In the genomic region with DNA sequence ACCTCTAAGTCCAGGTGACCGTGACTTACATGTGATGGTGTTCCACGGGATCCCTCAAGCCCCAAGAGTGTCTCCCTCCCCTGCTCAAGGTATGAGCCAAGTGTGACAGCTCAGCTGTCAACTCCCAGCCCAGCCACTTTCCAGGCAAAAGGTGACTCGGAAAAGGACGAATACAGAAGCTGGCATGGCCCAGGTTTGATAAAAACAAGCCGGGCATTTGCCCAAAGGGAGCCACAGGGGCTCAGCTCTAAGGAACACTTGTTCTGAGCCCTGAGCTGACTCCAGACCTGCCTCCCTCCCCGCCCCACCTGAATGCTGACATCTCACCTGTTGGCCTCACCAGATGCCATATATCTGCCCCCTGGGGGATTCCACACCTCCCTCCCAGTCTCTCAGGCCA, we compare ENCODE assay signal across 23 cellular contexts. TPM values are rescaled to one million over a fixed set of nuclear protein-coding genes. Genes with fewer than 3 reads are reported as not detected.
DNase-seq lines count a peak whose midpoint lies in the region; ATAC-seq and TF ChIP-seq lines count a peak whose summit lies in the region.
"Had no signal": no experiment of that assay in that cellular context is flagged by ENCODE, and none has a peak within 500 bp of the region (broad histone marks: within the 10 kb centered on the region; RNA-seq: fewer than 3 reads in every experiment).

No MANE protein-coding gene starts in this region.

- WGBS in endodermal cell (ENCODE audit: insufficient coverage in 1 of 2, insufficient read length in 1 of 2), 2 experiments, result 82 to 85% methylated on average over 5 to 6 of the region's 6 CpGs

- H3K9me3 ChIP-seq in left ventricle myocardium inferior (replicated peaks) (peaks cover 6% of the 10 kb centered on the region), right atrium auricular region (no peaks in the 10 kb centered on the region), endodermal cell (ENCODE audit: control insufficient read depth, low read length) (no peaks in the 10 kb centered on the region)
- H3K9me3 ChIP-seq: HAP-1 had no signal

- H3K36me3 ChIP-seq in left ventricle myocardium inferior (no peaks in the 10 kb centered on the region), right atrium auricular region (no peaks in the 10 kb centered on the region), endodermal cell (ENCODE audit: control insufficient read depth, insufficient read depth, low read length) (no peaks in the 10 kb centered on the region)
- H3K36me3 ChIP-seq: HAP-1 had no signal

- H3K4me1 Mint-ChIP-seq in endodermal cell (peaks cover 5% of the 10 kb centered on the region), type B pancreatic cell (ENCODE audit: unreplicated experiment) (no peaks in the 10 kb centered on the region)

- H3K9me3 Mint-ChIP-seq in endodermal cell (peaks cover 22% of the 10 kb centered on the region), type B pancreatic cell (peaks cover 5% of the 10 kb centered on the region)
- H3K9me3 Mint-ChIP-seq: HFFc6 had no signal

- no peak overlapping the region for H3K27ac Mint-ChIP-seq in endodermal cell
- no peak overlapping the region for H3K27ac Mint-ChIP-seq in type B pancreatic cell
- H3K27ac Mint-ChIP-seq: HFFc6 had no signal

- no peak overlapping the region for H3K27ac ChIP-seq in left ventricle myocardium inferior (replicated peaks)
- H3K27ac ChIP-seq in right atrium auricular region, result no peak overlapping the region
- no peak overlapping the region for H3K27ac ChIP-seq in endodermal cell (ENCODE audit: low read depth, low read length)

- H3K27me3 Mint-ChIP-seq in endodermal cell (ENCODE audit: insufficient read depth) (peaks cover 25% of the 10 kb centered on the region), type B pancreatic cell (peaks cover 49% of the 10 kb centered on the region)

- no peak overlapping the region for H3K4me3 ChIP-seq in left ventricle myocardium inferior
- no peak overlapping the region for H3K4me3 ChIP-seq in right atrium auricular region
- no peak overlapping the region for H3K4me3 ChIP-seq in endodermal cell (ENCODE audit: low read length)
- H3K4me3 ChIP-seq: HAP-1 had no signal

- ATAC-seq in left lobe of liver, result peak; percentile 36
- no peak for ATAC-seq in GM21786 (IDR thresholded peaks at IDR 0.05; ENCODE audit: unreplicated experiment)

- H3K9ac ChIP-seq in endodermal cell (ENCODE audit: extremely low read depth, low read length, poor library complexity, severe bottlenecking), result no peak overlapping the region

- intact Hi-C loops in left ventricle myocardium inferior (cut with micrococcal nuclease), result no loop called here

- peaks cover 4% of the 10 kb centered on the region for H3K4me1 ChIP-seq in left ventricle myocardium inferior
- no peaks in the 10 kb centered on the region for H3K4me1 ChIP-seq in right atrium auricular region
- no peaks in the 10 kb centered on the region for H3K4me1 ChIP-seq in endodermal cell (ENCODE audit: control insufficient read depth, insufficient read depth, low read length)
- H3K4me1 ChIP-seq: HAP-1 had no signal

- H3K4me3 Mint-ChIP-seq in endodermal cell (no peak overlapping the region), type B pancreatic cell (no peak overlapping the region)
- H3K4me3 Mint-ChIP-seq: CD4-positive, alpha-beta memory T cell; HFFc6 had no signal

- TF ChIP-seq CTCF in left ventricle myocardium inferior (IDR thresholded peaks at IDR 0.05; ENCODE audit: borderline replicate concordance), result no peak
- TF ChIP-seq CTCF in right atrium auricular region (IDR thresholded peaks at IDR 0.05), result no peak
- TF ChIP-seq CTCF in endodermal cell (conservative IDR thresholded peaks at IDR 0.05), result no peak
- no peak for TF ChIP-seq CTCF in type B pancreatic cell (conservative IDR thresholded peaks at IDR 0.05)

- H3K27me3 ChIP-seq in left ventricle myocardium inferior (ENCODE audit: low read depth) (no peaks in the 10 kb centered on the region), right atrium auricular region (no peaks in the 10 kb centered on the region), endodermal cell (ENCODE audit: control insufficient read depth, insufficient read depth, low read length, poor library complexity, severe bottlenecking) (peaks cover 5% of the 10 kb centered on the region)

- DNase-seq in left ventricle myocardium inferior (peak; percentile 18), right atrium auricular region (ENCODE audit: low spot score) (no peak), endodermal cell (peak; percentile 38), left lobe of liver (ENCODE audit: low spot score) (no peak), type B pancreatic cell (ENCODE audit: extremely low spot score, unreplicated experiment) (peak; percentile 67), HUDEP-2 (lab: John Stamatoyannopoulos, UW; ENCODE audit: unreplicated experiment in 76 of 76) (no peak), SW 1271 (lab: John Stamatoyannopoulos, UW) (no peak)
- DNase-seq: C1 segment of cervical spinal cord; Calu3; CD4-positive, alpha-beta memory T cell; COR-L47; DMS53; DMS79 treated with DMSO at 0.1 percent for 48 hours; GF-D8; GOT3; HFFc6 had no signal

- no peaks in the 10 kb centered on the region for H3K36me3 Mint-ChIP-seq in endodermal cell (ENCODE audit: low read depth)
- no peaks in the 10 kb centered on the region for H3K36me3 Mint-ChIP-seq in type B pancreatic cell

RNA-seq across cellular contexts. Expression of a gene that starts 43.0 kb away (rescaled TPM):
- total RNA-seq in left ventricle myocardium inferior (not detected), right atrium auricular region (not detected), endodermal cell (not detected), left lobe of liver (not detected), type B pancreatic cell (ENCODE audit: low replicate concordance) (not detected in 2 replicates)
- polyA plus RNA-seq in endodermal cell (2013, experiment 1 of 2), result not detected
- polyA plus RNA-seq in endodermal cell (2013, experiment 2 of 2), result not detected
- total RNA-seq: A172; A673; Calu3; CD4-positive, alpha-beta memory T cell; Daoy; G401; HFFc6 had no signal
- polyA plus RNA-seq: BJ; CD4-positive, alpha-beta memory T cell had no signal

RNA-seq across cellular contexts. Expression of a gene that starts 45.6 kb away (rescaled TPM):
- not detected for total RNA-seq in left ventricle myocardium inferior
- total RNA-seq in right atrium auricular region, result not detected
- total RNA-seq in endodermal cell, result under 1 TPM in 1 of 2 donors, not detected in 1; 0.22 TPM
- polyA plus RNA-seq in endodermal cell (2013, experiment 1 of 2), result not detected
- polyA plus RNA-seq in endodermal cell (2013, experiment 2 of 2), result not detected
- not detected for total RNA-seq in left lobe of liver
- total RNA-seq in type B pancreatic cell (ENCODE audit: low replicate concordance), result not detected in 2 replicates
- total RNA-seq: A172; A673; Calu3; CD4-positive, alpha-beta memory T cell; Daoy; G401; HFFc6 had no signal
- polyA plus RNA-seq: BJ; CD4-positive, alpha-beta memory T cell had no signal

Comparison
In these comparisons a context has a peak if more than half of its experiments do, and no peak if none do; other contexts are left out.
1. DNase-seq: peak in left ventricle myocardium inferior (single experiment), endodermal cell (single experiment) and type B pancreatic cell (single experiment); none in right atrium auricular region (single experiment), left lobe of liver (single experiment), HUDEP-2 (0 of 76) and SW 1271 (0 of 2).